ENCODE assay signal across 25 cellular contexts in the genomic region with DNA sequence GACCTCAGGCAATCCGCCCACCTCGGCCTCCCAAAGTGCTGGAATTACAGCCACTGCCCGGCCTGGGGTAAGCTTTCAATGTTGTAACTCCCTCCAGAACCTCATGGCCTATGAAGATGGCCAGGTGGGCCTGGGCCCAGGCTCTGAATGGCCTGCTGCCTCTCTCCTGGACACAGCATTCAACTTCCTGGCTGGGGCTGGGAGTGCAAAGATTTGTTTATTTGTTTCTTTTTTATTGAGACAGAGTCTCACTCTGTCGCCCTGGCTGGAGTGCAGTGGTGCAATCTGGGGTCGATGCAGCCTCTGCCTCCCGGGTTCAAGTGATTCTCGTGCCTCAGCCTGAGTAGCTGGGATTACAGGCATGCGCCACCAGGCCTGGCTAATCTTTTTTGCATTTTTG. TPM values are rescaled to one million over a fixed set of nuclear protein-coding genes. Genes with fewer than 3 reads are reported as not detected.
"Had no signal": no experiment of that assay in that cellular context is flagged by ENCODE, and none has a peak within 500 bp of the region (broad histone marks: within the 10 kb centered on the region; RNA-seq: fewer than 3 reads in every experiment).

No MANE protein-coding gene starts in this region.

- H3K4me1 ChIP-seq: esophagus muscularis mucosa, gastrocnemius medialis, pancreas, testis, transverse colon had no signal

- H3K9me3 ChIP-seq: esophagus muscularis mucosa, gastrocnemius medialis, heart right ventricle, pancreas, testis, transverse colon had no signal

- H3K36me3 ChIP-seq: esophagus muscularis mucosa, gastrocnemius medialis, heart right ventricle, pancreas, transverse colon had no signal

- H3K4me3 Mint-ChIP-seq: effector memory CD8-positive, alpha-beta T cell; naive B cell; stimulated activated naive CD8-positive, alpha-beta T cell treated with anti-CD3 and anti-CD28 coated beads, Interleukin-15, Interleukin-2, amounts not matched to agents 100 ng/mL and 50 ng/mL, for 24 hours had no signal

- H3K27me3 Mint-ChIP-seq: stimulated activated naive CD8-positive, alpha-beta T cell treated with anti-CD3 and anti-CD28 coated beads, Interleukin-15, Interleukin-2, amounts not matched to agents 100 ng/mL and 50 ng/mL, for 24 hours had no signal

- H3K4me3 ChIP-seq: coronary artery, esophagus muscularis mucosa, gastrocnemius medialis, heart right ventricle, pancreas, testis, transverse colon had no signal

- H3K36me3 Mint-ChIP-seq: naive B cell had no signal

- H3K9me3 Mint-ChIP-seq: effector memory CD8-positive, alpha-beta T cell; naive B cell; stimulated activated naive CD8-positive, alpha-beta T cell treated with anti-CD3 and anti-CD28 coated beads, Interleukin-15, Interleukin-2, amounts not matched to agents 100 ng/mL and 50 ng/mL, for 24 hours had no signal

- ATAC-seq: effector memory CD8-positive, alpha-beta T cell; gastrocnemius medialis; heart right ventricle; left colon; pancreas had no signal

- FAIRE-seq: pancreas, small intestine had no signal

- H3K27me3 ChIP-seq: gastrocnemius medialis, pancreas, testis, transverse colon had no signal

- DNase-seq: effector memory CD8-positive, alpha-beta T cell; gastrocnemius medialis; heart right ventricle; left colon; naive B cell; nucleus accumbens; pancreas; small intestine; stimulated activated CD4-positive, alpha-beta T cell treated with anti-CD3 and anti-CD28 coated beads, Interleukin-12 subunit alpha, Interleukin-12 subunit beta, amount 100 ng/mL, for 4 hours; stimulated activated CD4-positive, alpha-beta T cell treated with anti-CD3 and anti-CD28 coated beads, Interleukin-2, amount 100 ng/mL, for 48 hours; testis; transverse colon had no signal

- H3K27ac Mint-ChIP-seq: effector memory CD8-positive, alpha-beta T cell; progenitor cell of endocrine pancreas; stimulated activated naive CD8-positive, alpha-beta T cell treated with anti-CD3 and anti-CD28 coated beads, Interleukin-15, Interleukin-2, amounts not matched to agents 100 ng/mL and 50 ng/mL, for 24 hours had no signal

- H3K27ac ChIP-seq: coronary artery, epithelial cell of prostate, esophagus muscularis mucosa, gastrocnemius medialis, heart right ventricle, pancreas, testis, transverse colon had no signal

RNA-seq across cellular contexts. Expression of a gene that starts 0.5 kb away (rescaled TPM):
- total RNA-seq: cerebellum, esophagus muscularis mucosa, fibroblast of villous mesenchyme, gastrocnemius medialis, heart right ventricle, kidney epithelial cell, left colon, liver, lung microvascular endothelial cell, progenitor cell of endocrine pancreas, right cardiac atrium, transverse colon, urinary bladder had no signal
- polyA plus RNA-seq: pancreas, right cardiac atrium, small intestine had no signal

RNA-seq across cellular contexts. Expression of a gene that starts 44.6 kb away (rescaled TPM):
- total RNA-seq: cerebellum, urinary bladder had no signal
- polyA plus RNA-seq: neural cell had no signal
